In the genomic region with DNA sequence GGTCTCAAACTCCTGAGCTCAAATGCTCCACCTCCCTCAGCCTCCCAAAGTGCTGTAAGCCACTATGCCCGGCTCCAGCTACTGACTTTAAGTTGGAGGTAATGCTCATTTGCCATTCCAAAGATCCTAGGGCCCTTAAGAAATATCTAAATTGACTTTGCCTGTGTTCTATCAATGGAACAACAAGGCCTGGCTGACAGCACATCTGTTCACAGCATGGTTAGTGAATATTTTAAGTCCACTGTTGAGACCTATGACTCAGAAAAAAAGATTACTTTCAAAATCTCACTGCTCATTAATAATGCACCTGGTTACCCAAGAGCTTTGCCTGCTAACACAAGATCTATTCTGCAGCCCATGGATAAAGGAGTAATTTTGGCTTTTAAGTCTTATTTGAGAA, we compare ENCODE assay signal across 26 cellular contexts. TPM values are rescaled to one million over a fixed set of nuclear protein-coding genes. Genes with fewer than 3 reads are reported as not detected.
A peak's percentile ranks its signal among the peaks of the same experiment; 100 is the strongest.
DNase-seq lines count a peak whose midpoint lies in the region; ATAC-seq, FAIRE-seq and TF ChIP-seq lines count a peak whose summit lies in the region.
"Had no signal": no experiment of that assay in that cellular context is flagged by ENCODE, and none has a peak within 500 bp of the region (broad histone marks: within the 10 kb centered on the region; RNA-seq: fewer than 3 reads in every experiment).

No MANE protein-coding gene starts in this region.

- peaks cover 4% of the 10 kb centered on the region for H3K36me3 Mint-ChIP-seq in activated CD8-positive, alpha-beta memory T cell treated with anti-CD3 and anti-CD28 coated beads, Interleukin-2, amount 10 ng/mL, durations not matched to agents 7 days and 5 days
- H3K36me3 Mint-ChIP-seq: type B pancreatic cell had no signal

- H3K27me3 ChIP-seq in GM23248 (replicated peaks; ENCODE audit: insufficient read depth) (no peaks in the 10 kb centered on the region), bronchial epithelial cell (ENCODE audit: control insufficient read depth, insufficient read depth, low read length) (no peaks in the 10 kb centered on the region), neutrophil (no peaks in the 10 kb centered on the region)
- H3K27me3 ChIP-seq: dorsolateral prefrontal cortex, heart right ventricle had no signal

- no peak overlapping the region for H3K4me3 Mint-ChIP-seq in activated CD8-positive, alpha-beta memory T cell treated with anti-CD3 and anti-CD28 coated beads, Interleukin-2, amount 10 ng/mL, durations not matched to agents 7 days and 5 days
- H3K4me3 Mint-ChIP-seq: nephron progenitor cell, type B pancreatic cell had no signal

- H3F3A ChIP-seq in GM23248 (ENCODE audit: insufficient read depth) = peaks cover 27% of the 10 kb centered on the region

- peaks cover 28% of the 10 kb centered on the region for H3K4me1 ChIP-seq in GM23248 (ENCODE audit: insufficient read depth)
- peaks cover 37 to 46% of the 10 kb centered on the region in 2 experiments for H3K4me1 ChIP-seq in neutrophil (ENCODE audit: control insufficient read depth in 1 of 2, insufficient read depth in 1 of 2, low read depth in 1 of 2, low read length in 1 of 2)
- H3K4me1 ChIP-seq: parathyroid adenoma had no signal

- H3K79me2 ChIP-seq in GM23248 (ENCODE audit: insufficient read depth) = peaks cover 9% of the 10 kb centered on the region
- H3K79me2 ChIP-seq: parathyroid adenoma had no signal

- H3K9me3 Mint-ChIP-seq in activated CD8-positive, alpha-beta memory T cell treated with anti-CD3 and anti-CD28 coated beads, Interleukin-2, amount 10 ng/mL, durations not matched to agents 7 days and 5 days (ENCODE audit: low read depth) = no peaks in the 10 kb centered on the region
- H3K9me3 Mint-ChIP-seq: type B pancreatic cell had no signal

- no peak overlapping the region for H3K4me3 ChIP-seq in GM23248
- H3K4me3 ChIP-seq in bronchial epithelial cell (ENCODE audit: low read depth, low read length) = no peak overlapping the region
- H3K4me3 ChIP-seq in neutrophil (ENCODE audit: low read depth in 1 of 2, low read length in 1 of 2) = no peak overlapping the region
- H3K4me3 ChIP-seq: A549, dorsolateral prefrontal cortex had no signal

- no peak overlapping the region for H3K4me2 ChIP-seq in GM23248 (ENCODE audit: unreplicated experiment)
- H3K4me2 ChIP-seq: A549 had no signal

- H3K9me3 ChIP-seq in GM23248 (ENCODE audit: low read depth) = no peaks in the 10 kb centered on the region
- H3K9me3 ChIP-seq in neutrophil = no peaks in the 10 kb centered on the region
- H3K9me3 ChIP-seq: A549, heart right ventricle had no signal

- CTCF ChIA-PET in activated CD8-positive, alpha-beta memory T cell treated with anti-CD3 and anti-CD28 coated beads, Interleukin-2, amount 10 ng/mL, durations not matched to agents 7 days and 5 days (lab: Charles Lee) = interaction anchor here (0.9 to 1.6 kb wide), 6 partner anchors 30 to 251 kb away, joined by 3 to 5 read pairs (median 3); no protein-coding TSS in a partner anchor

- peaks cover 30% of the 10 kb centered on the region for H3K4me1 Mint-ChIP-seq in activated CD8-positive, alpha-beta memory T cell treated with anti-CD3 and anti-CD28 coated beads, Interleukin-2, amount 10 ng/mL, durations not matched to agents 7 days and 5 days

- no peak for ATAC-seq in activated CD8-positive, alpha-beta memory T cell treated with anti-CD3 and anti-CD28 coated beads, Interleukin-2, amount 10 ng/mL, durations not matched to agents 7 days and 5 days
- ATAC-seq in HG03520 (IDR thresholded peaks at IDR 0.05; ENCODE audit: unreplicated experiment) = no peak
- ATAC-seq: A549, heart right ventricle, HepG2, left lobe of liver, PC-3, right cardiac atrium had no signal

- H3K27ac Mint-ChIP-seq in activated CD8-positive, alpha-beta memory T cell treated with anti-CD3 and anti-CD28 coated beads, Interleukin-2, amount 10 ng/mL, durations not matched to agents 7 days and 5 days = peak overlapping the region; percentile 45
- H3K27ac Mint-ChIP-seq: nephron progenitor cell, type B pancreatic cell had no signal

- no peaks in the 10 kb centered on the region for H3K27me3 Mint-ChIP-seq in activated CD8-positive, alpha-beta memory T cell treated with anti-CD3 and anti-CD28 coated beads, Interleukin-2, amount 10 ng/mL, durations not matched to agents 7 days and 5 days
- H3K27me3 Mint-ChIP-seq: type B pancreatic cell had no signal

- TF ChIP-seq CTCF in bronchial epithelial cell (IDR thresholded peaks at IDR 0.05; ENCODE audit: insufficient read depth, low read length, severe bottlenecking) (no peak), neutrophil (IDR thresholded peaks at IDR 0.05) (no peak), GM13976 (IDR thresholded peaks at IDR 0.05; ENCODE audit: borderline replicate concordance, control extremely low read depth, extremely low read depth, insufficient read depth, missing control alignments) (no peak)

- no peaks in the 10 kb centered on the region for H3K36me3 ChIP-seq in GM23248 (ENCODE audit: low read depth)
- H3K36me3 ChIP-seq in bronchial epithelial cell (ENCODE audit: control insufficient read depth, insufficient read depth, low read length) = no peaks in the 10 kb centered on the region
- no peaks in the 10 kb centered on the region for H3K36me3 ChIP-seq in neutrophil
- H3K36me3 ChIP-seq: heart right ventricle had no signal

- H3K9me2 ChIP-seq in GM23248 (ENCODE audit: insufficient read depth) = no peaks in the 10 kb centered on the region

- H3K9ac ChIP-seq in GM23248 = no peak overlapping the region
- H3K9ac ChIP-seq: parathyroid adenoma had no signal

- DNase-seq in activated CD8-positive, alpha-beta memory T cell treated with anti-CD3 and anti-CD28 coated beads, Interleukin-2, amount 10 ng/mL, durations not matched to agents 7 days and 5 days = no peak
- no peak for DNase-seq in activated CD8-positive, alpha-beta memory T cell treated with anti-CD3 and anti-CD28 coated beads, Interleukin-2, amount 50 U/mL, for 48 hours
- DNase-seq in GM23248 = peak; percentile 7
- DNase-seq in bronchial epithelial cell (ENCODE audit: low read depth) = peak; percentile 15
- DNase-seq in GM19239 (ENCODE audit: insufficient read length, low spot score) = no peak
- DNase-seq in GM13976 (ENCODE audit: low spot score) = no peak
- DNase-seq: activated CD4-positive, alpha-beta T cell treated with anti-CD3 and anti-CD28 coated beads for 48 hours; activated effector memory CD4-positive, alpha-beta T cell treated with Interleukin-2 at 50 U/mL for 16 hours; central memory CD4-positive, alpha-beta T cell; dorsolateral prefrontal cortex; heart right ventricle; NCI-H2081; NCI-H446 treated with DMSO at 0.1 percent for 48 hours; nephron progenitor cell; PC-3; right cardiac atrium; Right ventricle myocardium superior; stimulated activated CD4-positive, alpha-beta T cell treated with anti-CD3 and anti-CD28 coated beads, Interleukin-15, amount 100 ng/mL, for 24 hours had no signal

- FAIRE-seq in bronchial epithelial cell (lab: Jason Lieb, UNC) (no peak), GM19239 (lab: Jason Lieb, UNC) (no peak)
- FAIRE-seq: A549, HepG2 had no signal

- WGBS in GM23248 (ENCODE audit: low coverage in 1 of 2, low lambda C conversion rate in 2 of 2, missing lambda C conversion rate in 2 of 2), 2 experiments = 87 to 100% methylated on average over 1 of the region's 1 CpG

- no peak overlapping the region for H2AFZ ChIP-seq in GM23248
- H2AFZ ChIP-seq: parathyroid adenoma had no signal

- no peaks in the 10 kb centered on the region for H4K20me1 ChIP-seq in GM23248 (ENCODE audit: insufficient read depth)

- in situ Hi-C loops in GM23248 (cut with MboI) = no loop called here
- in situ Hi-C loops in GM13976 (cut with MboI; ENCODE audit: low sequenced_read_pairs, unreplicated experiment) = no loop called here

- H3K27ac ChIP-seq in GM23248 (no peak overlapping the region), neutrophil (peak overlapping the region; percentile 48)
- H3K27ac ChIP-seq: A549, C4-2B, parathyroid adenoma had no signal

RNA-seq across cellular contexts. Expression of a gene that starts 3.5 kb away (rescaled TPM):
- total RNA-seq in activated CD8-positive, alpha-beta memory T cell treated with anti-CD3 and anti-CD28 coated beads, Interleukin-2, amount 10 ng/mL, durations not matched to agents 7 days and 5 days = 10 to 100 TPM; 14.1 to 14.5 TPM
- 15.3 and 15.7 TPM in 2 replicates for total RNA-seq in GM23248 (2014; rRNA removed; shearing (Covaris generic))
- polyA plus RNA-seq in GM23248 (2016; fragmentation: Nextera tagmentation; extraction: Ambion mirVana) = 11.3 and 14.5 TPM in 2 replicates
- total RNA-seq in bronchial epithelial cell = 11.6 and 11.8 TPM in 2 replicates

Comparison
In these comparisons a context has a peak if more than half of its experiments do, and no peak if none do; other contexts are left out.
1. DNase-seq: peak in GM23248 (single experiment) and bronchial epithelial cell (single experiment); none in activated CD8-positive, alpha-beta memory T cell treated with anti-CD3 and anti-CD28 coated beads, Interleukin-2, amount 10 ng/mL, durations not matched to agents 7 days and 5 days (single experiment), activated CD8-positive, alpha-beta memory T cell treated with anti-CD3 and anti-CD28 coated beads, Interleukin-2, amount 50 U/mL, for 48 hours (single experiment), GM19239 (single experiment) and GM13976 (single experiment).